ENCODE assay signal across 8 cellular contexts in the genomic region with DNA sequence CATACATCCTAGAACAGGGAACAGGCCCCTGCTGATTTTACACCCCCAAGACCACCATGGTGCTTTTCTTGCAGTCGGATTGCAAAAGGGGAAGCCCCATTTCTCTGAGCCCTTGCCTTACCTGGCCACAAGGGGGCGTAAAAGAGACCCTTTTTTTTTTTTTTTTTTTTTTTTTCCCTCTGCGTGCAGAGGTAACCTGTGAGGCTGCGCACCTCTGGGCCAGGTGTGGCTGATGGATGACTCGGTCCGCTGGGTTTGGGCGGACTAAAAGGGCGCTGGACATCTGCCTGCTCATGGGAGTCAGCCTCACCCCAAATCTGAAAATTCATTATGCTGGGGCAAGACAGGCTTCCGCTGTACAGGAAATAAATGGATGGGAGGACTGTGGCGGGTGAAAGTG.
A peak's percentile ranks its signal among the peaks of the same experiment; 100 is the strongest.
DNase-seq lines count a peak whose midpoint lies in the region; ATAC-seq and TF ChIP-seq lines count a peak whose summit lies in the region.
"Had no signal": no experiment of that assay in that cellular context is flagged by ENCODE, and none has a peak within 500 bp of the region (broad histone marks: within the 10 kb centered on the region; RNA-seq: fewer than 3 reads in every experiment).

No MANE protein-coding gene starts in this region.

- no peaks in the 10 kb centered on the region for H3K36me3 Mint-ChIP-seq in neural crest cell (ENCODE audit: low read depth)
- H3K36me3 Mint-ChIP-seq in activated CD4-positive, alpha-beta T cell treated with anti-CD3 and anti-CD28 coated beads, Interleukin-2, amount 10 ng/mL, durations not matched to agents 24 days and 14 days (ENCODE audit: low read depth): no peaks in the 10 kb centered on the region

- ATAC-seq in HG03469 (IDR thresholded peaks at IDR 0.05; ENCODE audit: unreplicated experiment): no peak

- CTCF ChIA-PET in GM10248 (lab: Yijun Ruan, JAX): no interaction called here

- no peak for DNase-seq in GM10248 (ENCODE audit: extremely low spot score)
- DNase-seq in cerebellar cortex (ENCODE audit: low spot score): peak; percentile 11
- no peak for DNase-seq in neural crest cell (ENCODE audit: low read depth, low spot score)
- no peak for DNase-seq in amygdala (lab: John Stamatoyannopoulos, UW)
- DNase-seq in activated CD4-positive, alpha-beta T cell treated with anti-CD3 and anti-CD28 coated beads, Interleukin-2, amount 10 ng/mL, durations not matched to agents 24 days and 14 days: no peak
- DNase-seq: stimulated activated CD4-positive, alpha-beta T cell treated with anti-CD3 and anti-CD28 coated beads, Interleukin-1b, Interleukin-23, amount 100 ng/mL, for 48 hours had no signal

- peak; percentile 37 for TF ChIP-seq CTCF in GM10248 (IDR thresholded peaks at IDR 0.05; ENCODE audit: control extremely low read depth, extremely low read depth, low read depth, missing control alignments)
- peak; percentile 74 for TF ChIP-seq CTCF in LNCAP (IDR thresholded peaks at IDR 0.05)
- peak; percentile 76 for TF ChIP-seq CTCF in neural crest cell (conservative IDR thresholded peaks at IDR 0.05)

- POLR2A ChIA-PET in GM10248 (lab: Yijun Ruan, JAX): no interaction called here

- peaks cover 4% of the 10 kb centered on the region for H3K4me1 Mint-ChIP-seq in neural crest cell
- H3K4me1 Mint-ChIP-seq in activated CD4-positive, alpha-beta T cell treated with anti-CD3 and anti-CD28 coated beads, Interleukin-2, amount 10 ng/mL, durations not matched to agents 24 days and 14 days: no peaks in the 10 kb centered on the region

- H3K9me3 Mint-ChIP-seq in neural crest cell: no peaks in the 10 kb centered on the region
- H3K9me3 Mint-ChIP-seq in activated CD4-positive, alpha-beta T cell treated with anti-CD3 and anti-CD28 coated beads, Interleukin-2, amount 10 ng/mL, durations not matched to agents 24 days and 14 days: no peaks in the 10 kb centered on the region

- H3K4me3 Mint-ChIP-seq in neural crest cell: no peak overlapping the region
- H3K4me3 Mint-ChIP-seq in activated CD4-positive, alpha-beta T cell treated with anti-CD3 and anti-CD28 coated beads, Interleukin-2, amount 10 ng/mL, durations not matched to agents 24 days and 14 days: no peak overlapping the region

- intact Hi-C loops in activated CD4-positive, alpha-beta T cell treated with anti-CD3 and anti-CD28 coated beads, Interleukin-2, amount 10 ng/mL, durations not matched to agents 24 days and 14 days (cut with micrococcal nuclease): no loop called here

- no peak overlapping the region for H3K27ac Mint-ChIP-seq in neural crest cell (ENCODE audit: unreplicated experiment)
- no peak overlapping the region for H3K27ac Mint-ChIP-seq in activated CD4-positive, alpha-beta T cell treated with anti-CD3 and anti-CD28 coated beads, Interleukin-2, amount 10 ng/mL, durations not matched to agents 24 days and 14 days

- peaks cover 24% of the 10 kb centered on the region for H3K27me3 Mint-ChIP-seq in neural crest cell (ENCODE audit: low read depth)
- no peaks in the 10 kb centered on the region for H3K27me3 Mint-ChIP-seq in activated CD4-positive, alpha-beta T cell treated with anti-CD3 and anti-CD28 coated beads, Interleukin-2, amount 10 ng/mL, durations not matched to agents 24 days and 14 days
